Comparison of ENCODE assay signal across 23 cellular contexts in the genomic region with DNA sequence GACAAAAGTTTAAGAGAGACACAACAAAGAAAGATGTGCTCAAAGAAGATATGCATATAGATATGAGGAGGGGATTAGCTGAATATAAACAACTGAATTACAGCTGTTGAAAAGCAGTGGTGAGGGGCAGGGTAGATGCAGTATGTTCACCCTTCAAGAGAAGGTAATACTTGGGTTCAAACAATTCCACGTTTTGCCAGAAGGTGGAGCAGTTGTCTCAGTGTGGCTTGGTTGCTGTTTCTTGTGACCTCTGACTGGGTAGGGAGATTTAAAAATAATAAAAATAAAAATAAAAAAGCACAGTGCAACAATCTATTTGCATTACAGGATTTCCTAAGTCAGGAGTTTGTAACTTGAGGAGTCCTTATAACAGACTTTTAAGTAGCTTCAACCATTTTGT. TPM values are rescaled to one million over a fixed set of nuclear protein-coding genes. Genes with fewer than 3 reads are reported as not detected.
DNase-seq lines count a peak whose midpoint lies in the region; FAIRE-seq and TF ChIP-seq lines count a peak whose summit lies in the region.
"Had no signal": no experiment of that assay in that cellular context is flagged by ENCODE, and none has a peak within 500 bp of the region (broad histone marks: within the 10 kb centered on the region; RNA-seq: fewer than 3 reads in every experiment).

No MANE protein-coding gene starts in this region.

- H3K79me2 ChIP-seq in DOHH2 (ENCODE audit: control insufficient read depth, low read length), result no peaks in the 10 kb centered on the region
- H3K79me2 ChIP-seq: parathyroid adenoma had no signal

- no peak overlapping the region for H3K9ac ChIP-seq in kidney (ENCODE audit: low read length in 2 of 2)
- H3K9ac ChIP-seq: parathyroid adenoma had no signal

- no peak overlapping the region for H3K4me3 Mint-ChIP-seq in neural crest cell
- H3K4me3 Mint-ChIP-seq: activated naive CD8-positive, alpha-beta T cell; CD4-positive, alpha-beta T cell; stimulated activated memory B cell treated with anti-CD40 and anti-IgM and Interleukin-4, amounts not matched to agents 10 μg/mL and 1 μg/mL and 100 μg/mL, for 72 hours had no signal

- H3K4me3 ChIP-seq in DOHH2 (ENCODE audit: low read length) (no peak overlapping the region), brain microvascular endothelial cell (ENCODE audit: low read depth, low read length) (no peak overlapping the region), tibial artery (no peak overlapping the region), kidney (ENCODE audit: low read length in 2 of 2) (no peak overlapping the region)
- H3K4me3 ChIP-seq: breast epithelium, left ventricle myocardium inferior, SJSA1 had no signal

- TF ChIP-seq CTCF in DOHH2 (IDR thresholded peaks at IDR 0.05; ENCODE audit: low read depth, low read length, poor library complexity, severe bottlenecking) (peak; percentile 10), brain microvascular endothelial cell (IDR thresholded peaks at IDR 0.05; ENCODE audit: low read depth, low read length, missing control alignments) (peak; percentile 41), neural crest cell (conservative IDR thresholded peaks at IDR 0.05) (peak; percentile 48), tibial artery (IDR thresholded peaks at IDR 0.05) (no peak), kidney (IDR thresholded peaks at IDR 0.05; ENCODE audit: borderline replicate concordance, extremely low read depth, insufficient read depth) (no peak)

- H3K36me3 Mint-ChIP-seq in neural crest cell (ENCODE audit: low read depth), result peaks cover 5% of the 10 kb centered on the region
- H3K36me3 Mint-ChIP-seq: activated naive CD8-positive, alpha-beta T cell had no signal

- no peaks in the 10 kb centered on the region for H3K4me1 Mint-ChIP-seq in neural crest cell
- H3K4me1 Mint-ChIP-seq: stimulated activated memory B cell treated with anti-CD40 and anti-IgM and Interleukin-4, amounts not matched to agents 10 μg/mL and 1 μg/mL and 100 μg/mL, for 72 hours had no signal

- H3K27me3 ChIP-seq in DOHH2 (ENCODE audit: control insufficient read depth, low read length) (no peaks in the 10 kb centered on the region), brain microvascular endothelial cell (replicated peaks) (no peaks in the 10 kb centered on the region), tibial artery (peaks cover 0 to 15% of the 10 kb centered on the region in 2 donors)
- H3K27me3 ChIP-seq: breast epithelium, SJSA1 had no signal

- H3K9me3 ChIP-seq in DOHH2 (ENCODE audit: control insufficient read depth, insufficient read depth, low read length), result peaks cover 3% of the 10 kb centered on the region; the same call in 1 of the 2 replicates
- H3K9me3 ChIP-seq in tibial artery, result peaks cover 0 to 8% (median 5%) of the 10 kb centered on the region in 3 donors
- H3K9me3 ChIP-seq in kidney (ENCODE audit: control insufficient read depth in 1 of 2, low read length in 2 of 2), result peaks cover 5 to 9% of the 10 kb centered on the region in 2 donors
- H3K9me3 ChIP-seq: SJSA1 had no signal

- H3K4me2 ChIP-seq in DOHH2 (ENCODE audit: low read length), result no peak overlapping the region

- intact Hi-C loops in tibial artery (cut with DNase I; ENCODE audit: low total_unique reads), result no loop called here
- intact Hi-C loops in kidney (cut with DNase I), result no loop called here

- H3K36me3 ChIP-seq in DOHH2 (ENCODE audit: control insufficient read depth, low read length), result no peaks in the 10 kb centered on the region
- H3K36me3 ChIP-seq in brain microvascular endothelial cell (replicated peaks), result no peaks in the 10 kb centered on the region
- H3K36me3 ChIP-seq in tibial artery, result no peaks in the 10 kb centered on the region
- no peaks in the 10 kb centered on the region for H3K36me3 ChIP-seq in kidney (ENCODE audit: control insufficient read depth in 1 of 2, insufficient read depth in 2 of 2, low read length in 2 of 2)
- H3K36me3 ChIP-seq: breast epithelium, left ventricle myocardium inferior, SJSA1 had no signal

- DNase-seq in KBM-7, result peak; percentile 9
- DNase-seq in brain microvascular endothelial cell, result no peak
- DNase-seq in neural crest cell (ENCODE audit: low read depth, low spot score), result no peak
- DNase-seq in tibial artery, result no peak
- no peak for DNase-seq in kidney
- DNase-seq in stimulated activated CD8-positive, alpha-beta memory T cell treated with anti-CD3 and anti-CD28 coated beads, Interleukin-4, amount 100 ng/mL, for 48 hours, result no peak
- DNase-seq in globus pallidus (ENCODE audit: low spot score), result no peak
- DNase-seq: activated T-cell treated with anti-CD3 and anti-CD28 coated beads, Interleukin-2, amount 50 U/mL, for 1 hour; CD4-positive, alpha-beta T cell; Kasumi-1; left ventricle myocardium inferior; NCI-H226; small intestine had no signal

- no peak overlapping the region for H3K27ac Mint-ChIP-seq in neural crest cell (ENCODE audit: unreplicated experiment)
- H3K27ac Mint-ChIP-seq: activated naive CD8-positive, alpha-beta T cell; CD4-positive, alpha-beta T cell; stimulated activated memory B cell treated with anti-CD40 and anti-IgM and Interleukin-4, amounts not matched to agents 10 μg/mL and 1 μg/mL and 100 μg/mL, for 72 hours had no signal

- in situ Hi-C loops in KBM-7 (cut with MboI; ENCODE audit: low pct_unique_long_range_greater_than_20kb, low sequenced_read_pairs), result no loop called here
- in situ Hi-C loops in brain microvascular endothelial cell (cut with HindIII; ENCODE audit: low pct_ligation_motif_present, low sequenced_read_pairs), result no loop called here

- H3K27me3 Mint-ChIP-seq in neural crest cell (ENCODE audit: low read depth), result peaks cover 82% of the 10 kb centered on the region

- H3K4me1 ChIP-seq in DOHH2 (ENCODE audit: control insufficient read depth, low read length) (no peaks in the 10 kb centered on the region), tibial artery (no peaks in the 10 kb centered on the region), kidney (ENCODE audit: control insufficient read depth in 1 of 2, insufficient read depth in 1 of 2, low read depth in 1 of 2, low read length in 2 of 2) (no peaks in the 10 kb centered on the region)
- H3K4me1 ChIP-seq: breast epithelium, left ventricle myocardium inferior, parathyroid adenoma, SJSA1 had no signal

- H3K9me2 ChIP-seq in DOHH2 (replicated peaks; ENCODE audit: control insufficient read depth, low read length), result no peaks in the 10 kb centered on the region

- no peaks in the 10 kb centered on the region for H4K20me1 ChIP-seq in DOHH2 (ENCODE audit: control insufficient read depth, insufficient read depth, low read depth, low read length)

- FAIRE-seq in kidney (lab: Jason Lieb, UNC), result no peak
- FAIRE-seq: GM12892, small intestine had no signal

- no peaks in the 10 kb centered on the region for H3F3A ChIP-seq in DOHH2 (ENCODE audit: control insufficient read depth, insufficient read depth)

- H3K27ac ChIP-seq in DOHH2 (ENCODE audit: low read depth, low read length) (no peak overlapping the region), brain microvascular endothelial cell (no peak overlapping the region), tibial artery (no peak overlapping the region), kidney (ENCODE audit: low read depth in 2 of 2, low read length in 2 of 2) (no peak overlapping the region)
- H3K27ac ChIP-seq: breast epithelium, left ventricle myocardium inferior, parathyroid adenoma, SJSA1 had no signal

- H3K9me3 Mint-ChIP-seq in neural crest cell, result peaks cover 10% of the 10 kb centered on the region

RNA-seq across cellular contexts. Expression of a gene that starts 23.3 kb away (rescaled TPM):
- 28.4 and 28.5 TPM in 2 replicates for total RNA-seq in neural crest cell
- not detected for total RNA-seq in kidney
- not detected for polyA plus RNA-seq in kidney (ENCODE audit: insufficient read depth, low read depth, low replicate concordance)
- total RNA-seq: breast epithelium; CD4-positive, alpha-beta T cell; fibroblast of lung; left ventricle myocardium inferior; myocyte; SJSA1; ureter had no signal
- polyA plus RNA-seq: fibroblast of lung had no signal

Comparison
In these comparisons a context has a peak if more than half of its experiments do, and no peak if none do; other contexts are left out.
1. CTCF ChIP-seq: peak in DOHH2 (single experiment), brain microvascular endothelial cell (single experiment) and neural crest cell (single experiment); none in tibial artery (0 of 2) and kidney (single experiment).
2. RNA of a gene that starts 23.3 kb away (total RNA-seq): 28.4 to 28.5 TPM in neural crest cell; not detected in kidney (single experiment); every median in the first group is over 10 times any median in the second.